1 cellular context compared by ENCODE assay signal in genomic region chr12:76312314-76312713, GRCh38.
TF ChIP-seq lines count a peak whose summit lies in the region.

No MANE protein-coding gene starts in this region.

TF ChIP-seq in H1, 55 proteins besides CTCF, POLR2A, EP300 and RAD21:
- TF ChIP-seq SP1 (IDR thresholded peaks at IDR 0.05; ENCODE audit: low read depth, low read length): no peak
- TF ChIP-seq SUZ12 (IDR thresholded peaks at IDR 0.05; ENCODE audit: low read length): no peak
- TF ChIP-seq GTF2F1 (IDR thresholded peaks at IDR 0.05; ENCODE audit: borderline replicate concordance, low read depth, low read length): no peak
- TF ChIP-seq CHD1 (IDR thresholded peaks at IDR 0.05; ENCODE audit: low read depth, low read length): no peak
- TF ChIP-seq CBX8 (IDR thresholded peaks at IDR 0.05; ENCODE audit: borderline replicate concordance, low read depth, low read length): no peak
- TF ChIP-seq SAP30 (IDR thresholded peaks at IDR 0.05; ENCODE audit: insufficient read depth, insufficient replicate concordance, low read length): no peak
- TF ChIP-seq BRCA1 (IDR thresholded peaks at IDR 0.05; ENCODE audit: low read depth, low read length): no peak
- no peak for TF ChIP-seq CTBP2 (IDR thresholded peaks at IDR 0.05; ENCODE audit: borderline replicate concordance, insufficient read depth, insufficient read length, low read length)
- TF ChIP-seq YY1 (IDR thresholded peaks at IDR 0.05; ENCODE audit: low read depth, low read length): no peak
- TF ChIP-seq EZH2 (IDR thresholded peaks at IDR 0.05; ENCODE audit: low read depth, low read length, severe bottlenecking): no peak
- TF ChIP-seq TCF12 (IDR thresholded peaks at IDR 0.05; ENCODE audit: low read depth, low read length): no peak
- TF ChIP-seq CEBPB (IDR thresholded peaks at IDR 0.05; ENCODE audit: low read depth, low read length): no peak
- no peak for TF ChIP-seq E2F6 (IDR thresholded peaks at IDR 0.05)
